ENCODE assay signal across 1 cellular context in genomic region chr17:50206604-50207293, GRCh38.
TF ChIP-seq lines count a peak whose summit lies in the region.

No MANE protein-coding gene starts in this region.

TF ChIP-seq in HepG2, 621 proteins besides CTCF, POLR2A, EP300 and RAD21:
- no peak for TF ChIP-seq NFRKB (IDR thresholded peaks at IDR 0.05)
- peak; percentile 95 for TF ChIP-seq HNRNPK (IDR thresholded peaks at IDR 0.05; ENCODE audit: low read depth, low read length, poor library complexity, severe bottlenecking)
- peak; percentile 88; the same call in 1 of the 2 replicates for TF ChIP-seq U2AF2 (IDR thresholded peaks at IDR 0.05; ENCODE audit: low read depth, low read length)
